In genomic region chr12:103771466-103771865, GRCh38 we compare ENCODE assay signal across 8 cellular contexts.
DNase-seq lines count a peak whose midpoint lies in the region; ATAC-seq and TF ChIP-seq lines count a peak whose summit lies in the region.

No MANE protein-coding gene starts in this region.

- no peak overlapping the region for H3K4me3 ChIP-seq in BJ (ENCODE audit: low read depth, low read length)
- H3K4me3 ChIP-seq in HCT116 (replicated peaks in 1 of 2; ENCODE audit: low read depth in 1 of 2, low read length in 2 of 2): no peak overlapping the region
- H3K4me3 ChIP-seq in kidney epithelial cell (ENCODE audit: low read depth, low read length): no peak overlapping the region
- no peak overlapping the region for H3K4me3 ChIP-seq in uterus

- no peaks in the 10 kb centered on the region for H4K20me1 ChIP-seq in HCT116 (ENCODE audit: insufficient read depth)

- DNase-seq in BJ (ENCODE audit: low read depth): no peak
- no peak for DNase-seq in HCT116 (ENCODE audit: low read depth, low spot score)
- DNase-seq in astrocyte of the hippocampus (ENCODE audit: low read depth, low spot score): peak; percentile 73
- no peak for DNase-seq in kidney epithelial cell (ENCODE audit: low read depth)
- peak; percentile 52 to 56 for DNase-seq in uterus
- no peak for DNase-seq in effector CD8-positive, alpha-beta T cell (lab: John Stamatoyannopoulos, UW)

- BruUV-seq in HCT116 (replicated peaks; lab: Mats Ljungman, UMichigan): no TSS peak

- peak; percentile 82 for TF ChIP-seq CTCF in BJ (IDR thresholded peaks at IDR 0.05; ENCODE audit: insufficient read depth, low read depth, low read length)
- peak; percentile 64 to 73 (median 68); a peak in 5 of 6 replicates for TF ChIP-seq CTCF in HCT116 (IDR thresholded peaks at IDR 0.05 in 2 of 3, conservative IDR thresholded peaks at IDR 0.05 in 1 of 3; ENCODE audit: borderline replicate concordance in 1 of 3, insufficient read depth in 1 of 3, low read depth in 2 of 3, low read length in 2 of 3)
- TF ChIP-seq CTCF in kidney epithelial cell (IDR thresholded peaks at IDR 0.05; ENCODE audit: insufficient read depth, low read length, poor library complexity, severe bottlenecking): peak; percentile 65
- peak in 3 of 4 experiments; percentile 48 to 69 (median 61) for TF ChIP-seq CTCF in uterus (IDR thresholded peaks at IDR 0.05)

- H3K4me2 ChIP-seq in HCT116 (ENCODE audit: low read length): no peak overlapping the region

- H3K4me1 ChIP-seq in HCT116 (ENCODE audit: control insufficient read depth in 1 of 2, insufficient read depth in 2 of 2, low read length in 2 of 2) (peaks cover 6 to 8% of the 10 kb centered on the region in 2 experiments; a peak in 2 of 4 replicates), uterus (peaks cover 0 to 4% of the 10 kb centered on the region in 2 donors)

- H3K79me2 ChIP-seq in HCT116 (ENCODE audit: insufficient read depth, low read length): no peaks in the 10 kb centered on the region

- no peak overlapping the region for H2AFZ ChIP-seq in HCT116 (ENCODE audit: low read depth, low read length, poor library complexity, severe bottlenecking)

- peak; percentile 91 for TF ChIP-seq RAD21 in HCT116 (IDR thresholded peaks at IDR 0.05; ENCODE audit: low read depth)

- RAD21 ChIA-PET in HCT116 (lab: Charles Lee; ENCODE audit: low non-redundant PET in 1 of 2, low total read pairs in 2 of 2, uncharacterized antibody in 2 of 2, unreplicated experiment in 2 of 2): no interaction called here

- H3K9me3 ChIP-seq in HCT116 (ENCODE audit: control insufficient read depth in 1 of 2, insufficient read depth in 1 of 2, low read depth in 1 of 2, low read length in 2 of 2) (no peaks in the 10 kb centered on the region), uterus (no peaks in the 10 kb centered on the region)

- no peaks in the 10 kb centered on the region for H3K27me3 ChIP-seq in BJ (ENCODE audit: control insufficient read depth, insufficient read depth, low read length)
- H3K27me3 ChIP-seq in HCT116 (ENCODE audit: insufficient read depth, low read length): no peaks in the 10 kb centered on the region
- H3K27me3 ChIP-seq in kidney epithelial cell (ENCODE audit: control insufficient read depth, insufficient read depth, low read length): no peaks in the 10 kb centered on the region
- no peaks in the 10 kb centered on the region for H3K27me3 ChIP-seq in uterus

- POLR2A ChIA-PET in BJ (lab: Charles Lee): interaction anchor here (0.6 kb wide), 1 partner anchor 29 kb away, joined by 5 read pairs; no protein-coding TSS in a partner anchor
- POLR2A ChIA-PET in HCT116 (lab: Charles Lee): no interaction called here

- no peaks in the 10 kb centered on the region for H3K9me2 ChIP-seq in HCT116 (ENCODE audit: insufficient read depth)

- ATAC-seq in HCT116 (peak; percentile 85), GM19328 (IDR thresholded peaks at IDR 0.05; ENCODE audit: unreplicated experiment) (no peak), GM21825 (IDR thresholded peaks at IDR 0.05; ENCODE audit: unreplicated experiment) (no peak)

- intact Hi-C loops in HCT116 (cut with micrococcal nuclease) (loop anchor here (1.0 to 10.0 kb wide), 3 partner anchors 99 to 336 kb away; no protein-coding TSS in a partner anchor), uterus (cut with DNase I; ENCODE audit: low total_unique reads) (loop anchor here (10.0 kb wide), 1 partner anchor 103 kb away; no protein-coding TSS in a partner anchor)

- TF ChIP-seq POLR2A in HCT116 (IDR thresholded peaks at IDR 0.05; ENCODE audit: borderline replicate concordance, extremely low read depth, insufficient read depth, insufficient read length) (no peak), uterus (IDR thresholded peaks at IDR 0.05) (no peak)

- H3K36me3 ChIP-seq in BJ (ENCODE audit: control insufficient read depth, insufficient read depth, low read length): no peaks in the 10 kb centered on the region; the same call in 1 of the 2 replicates
- H3K36me3 ChIP-seq in HCT116 (ENCODE audit: control insufficient read depth in 1 of 2, insufficient read depth in 2 of 2, low read length in 2 of 2): peaks cover 0 to 4% of the 10 kb centered on the region in 2 experiments; a peak in 3 of 4 replicates
- peaks cover 2% of the 10 kb centered on the region for H3K36me3 ChIP-seq in kidney epithelial cell (ENCODE audit: control insufficient read depth, insufficient read depth, low read length)
- no peaks in the 10 kb centered on the region for H3K36me3 ChIP-seq in uterus

- H3K27ac ChIP-seq in HCT116 (ENCODE audit: low read depth, low read length) (no peak overlapping the region), uterus (peak overlapping the region in 1 of 2 donors; percentile 4)

- CTCF ChIA-PET in BJ (lab: Yijun Ruan, JAX) (interaction anchor here (0.7 to 8.3 kb wide), 19 partner anchors 9 to 106 kb away, joined by 3 to 121 read pairs (median 4); no protein-coding TSS in a partner anchor), HCT116 (lab: Charles Lee) (interaction anchor here (0.6 to 1.6 kb wide), 4 partner anchors 97 to 341 kb away, joined by 3 to 6 read pairs (median 4); no protein-coding TSS in a partner anchor)

- no peak overlapping the region for H3K9ac ChIP-seq in HCT116 (ENCODE audit: low read length)

TF ChIP-seq in HCT116, 20 proteins besides CTCF, POLR2A, EP300 and RAD21:
- TF ChIP-seq CEBPB (IDR thresholded peaks at IDR 0.05; ENCODE audit: low read depth) (no peak), POLR2AphosphoS5 (IDR thresholded peaks at IDR 0.05; ENCODE audit: low read depth, low read length) (peak; percentile 22; the same call in 1 of the 2 replicates)
TF ChIP-seq in HCT116: peak in this region for 1.

Comparison
In these comparisons a context has a peak if more than half of its experiments do, and no peak if none do; other contexts are left out.
1. DNase-seq: peak in astrocyte of the hippocampus (single experiment) and uterus (2 of 2); none in BJ (single experiment), HCT116 (single experiment), kidney epithelial cell (single experiment) and effector CD8-positive, alpha-beta T cell (single experiment).
2. Peak in every context shown above with its lines, with median percentiles within 50 percentile points of each other: CTCF ChIP-seq.